12 cellular contexts compared by ENCODE assay signal in genomic region chr3:45541326-45542321, GRCh38.
"Had no signal": no experiment of that assay in that cellular context is flagged by ENCODE, and none has a peak within 500 bp of the region (broad histone marks: within the 10 kb centered on the region; RNA-seq: fewer than 3 reads in every experiment).

No MANE protein-coding gene starts in this region.

- DNase-seq: activated CD4-positive, alpha-beta memory T cell treated with anti-CD3 and anti-CD28 coated beads for 36 hours; activated CD4-positive, alpha-beta T cell treated with anti-CD3 and anti-CD28 coated beads for 1 hour; activated naive CD8-positive, alpha-beta T cell treated with anti-CD3 and anti-CD28 coated beads, Interleukin-2, amount 10 ng/mL, durations not matched to agents 7 days and 5 days; activated T-cell treated with anti-CD3 and anti-CD28 coated beads, Interleukin-2, amount 50 U/mL, for 4 hours; glutamatergic neuron; naive B cell; right lobe of liver; stimulated activated naive B cell treated with anti-CD40 and anti-IgM and Interleukin-4, amounts not matched to agents 10 μg/mL and 1 μg/mL and 100 μg/mL, for 72 hours; SW 1271 had no signal

- H3K9me3 Mint-ChIP-seq: activated CD4-positive, alpha-beta memory T cell treated with anti-CD3 and anti-CD28 coated beads for 36 hours; activated naive CD8-positive, alpha-beta T cell treated with anti-CD3 and anti-CD28 coated beads, Interleukin-2, amount 10 ng/mL, durations not matched to agents 7 days and 5 days; activated T-cell treated with anti-CD3 and anti-CD28 coated beads, Interleukin-2, amount 50 U/mL, for 4 hours; naive B cell; stimulated activated naive B cell treated with anti-CD40 and anti-IgM and Interleukin-4, amounts not matched to agents 10 μg/mL and 1 μg/mL and 100 μg/mL, for 72 hours; T-helper 2 cell treated with Interferon-gamma antibody and Interleukin-4, amounts not matched to agents 5 μg/mL and 100 μg/mL, for 36 hours had no signal

- H3K9me3 ChIP-seq: right lobe of liver had no signal

- H3K4me3 Mint-ChIP-seq: activated CD4-positive, alpha-beta memory T cell treated with anti-CD3 and anti-CD28 coated beads for 36 hours; activated naive CD8-positive, alpha-beta T cell treated with anti-CD3 and anti-CD28 coated beads, Interleukin-2, amount 10 ng/mL, durations not matched to agents 7 days and 5 days; activated T-cell treated with anti-CD3 and anti-CD28 coated beads, Interleukin-2, amount 50 U/mL, for 4 hours; naive B cell; stimulated activated naive B cell treated with anti-CD40 and anti-IgM and Interleukin-4, amounts not matched to agents 10 μg/mL and 1 μg/mL and 100 μg/mL, for 72 hours; T-helper 2 cell treated with Interferon-gamma antibody and Interleukin-4, amounts not matched to agents 5 μg/mL and 100 μg/mL, for 36 hours had no signal

- H3K27me3 Mint-ChIP-seq: activated CD4-positive, alpha-beta memory T cell treated with anti-CD3 and anti-CD28 coated beads for 36 hours; activated naive CD8-positive, alpha-beta T cell treated with anti-CD3 and anti-CD28 coated beads, Interleukin-2, amount 10 ng/mL, durations not matched to agents 7 days and 5 days; naive B cell; progenitor cell of endocrine pancreas; stimulated activated naive B cell treated with anti-CD40 and anti-IgM and Interleukin-4, amounts not matched to agents 10 μg/mL and 1 μg/mL and 100 μg/mL, for 72 hours had no signal

- H3K36me3 ChIP-seq: right lobe of liver had no signal

- ATAC-seq: activated T-cell treated with anti-CD3 and anti-CD28 coated beads, Interleukin-2, amount 50 U/mL, for 4 hours; esophagus mucosa; right lobe of liver; stimulated activated naive B cell treated with anti-CD40 and anti-IgM and Interleukin-4, amounts not matched to agents 10 μg/mL and 1 μg/mL and 100 μg/mL, for 72 hours had no signal

- H3K4me3 ChIP-seq: right lobe of liver had no signal

- H3K27ac Mint-ChIP-seq: activated CD4-positive, alpha-beta memory T cell treated with anti-CD3 and anti-CD28 coated beads for 36 hours; activated naive CD8-positive, alpha-beta T cell treated with anti-CD3 and anti-CD28 coated beads, Interleukin-2, amount 10 ng/mL, durations not matched to agents 7 days and 5 days; naive B cell; progenitor cell of endocrine pancreas; T-helper 2 cell treated with Interferon-gamma antibody and Interleukin-4, amounts not matched to agents 5 μg/mL and 100 μg/mL, for 36 hours had no signal

- H3K27me3 ChIP-seq: right lobe of liver had no signal

- H3K27ac ChIP-seq: right lobe of liver had no signal
